8 cellular contexts compared by ENCODE assay signal in genomic region chr1:20493839-20494608, GRCh38. TPM values are rescaled to one million over a fixed set of nuclear protein-coding genes. Genes with fewer than 3 reads are reported as not detected.
A peak's percentile ranks its signal among the peaks of the same experiment; 100 is the strongest.
DNase-seq lines count a peak whose midpoint lies in the region; ATAC-seq and TF ChIP-seq lines count a peak whose summit lies in the region.

No MANE protein-coding gene starts in this region.

- intact Hi-C loops in activated naive CD4-positive, alpha-beta T cell treated with anti-CD3 and anti-CD28 coated beads for 36 hours (cut with micrococcal nuclease): loop anchor here (1.0 to 5.0 kb wide), 7 partner anchors 59 to 577 kb away; no protein-coding TSS in a partner anchor
- intact Hi-C loops in thyroid gland (cut with DNase I): loop anchor here (5.0 to 10.0 kb wide), 3 partner anchors 117 to 569 kb away; partner anchors contain the start of gene PLA2G2E

- no peaks in the 10 kb centered on the region for H3K27me3 Mint-ChIP-seq in activated naive CD4-positive, alpha-beta T cell treated with anti-CD3 and anti-CD28 coated beads for 36 hours (ENCODE audit: low read depth)
- peaks cover 11% of the 10 kb centered on the region for H3K27me3 Mint-ChIP-seq in osteocyte (ENCODE audit: unreplicated experiment)

- H3K9me3 ChIP-seq in SJSA1 (replicated peaks): no peaks in the 10 kb centered on the region
- no peaks in the 10 kb centered on the region for H3K9me3 ChIP-seq in thyroid gland

- H3K27me3 ChIP-seq in SJSA1 (replicated peaks) (no peaks in the 10 kb centered on the region), thyroid gland (no peaks in the 10 kb centered on the region)

- 6 to 8% methylated on average over 13 to 16 of the region's 16 CpGs for WGBS in thyroid gland, 2 donors

- H3K4me1 Mint-ChIP-seq in activated naive CD4-positive, alpha-beta T cell treated with anti-CD3 and anti-CD28 coated beads for 36 hours (ENCODE audit: low read depth): peaks cover 2% of the 10 kb centered on the region
- H3K4me1 Mint-ChIP-seq in osteocyte (ENCODE audit: unreplicated experiment): peaks cover 4% of the 10 kb centered on the region

- H3K36me3 ChIP-seq in SJSA1: peaks cover 19% of the 10 kb centered on the region
- H3K36me3 ChIP-seq in thyroid gland: peaks cover 0 to 9% of the 10 kb centered on the region in 2 donors

- CTCF ChIA-PET in activated naive CD4-positive, alpha-beta T cell treated with anti-CD3 and anti-CD28 coated beads for 36 hours (lab: Charles Lee): interaction anchor here (0.5 to 7.8 kb wide), 23 partner anchors 8 to 604 kb away, joined by 3 to 98 read pairs (median 4); partner anchors contain the start of genes CAMK2N1 and MUL1

- H3K4me3 ChIP-seq in SJSA1 (no peak overlapping the region), thyroid gland (replicated peaks in 1 of 3) (no peak overlapping the region)

- H3K27ac ChIP-seq in SJSA1 (peak overlapping the region; percentile 45), thyroid gland (no peak overlapping the region)

- ATAC-seq in HG02981 (IDR thresholded peaks at IDR 0.05; ENCODE audit: unreplicated experiment): no peak

- DNase-seq in GM03348 (ENCODE audit: low spot score) (peak; percentile 90), NAMALWA (ENCODE audit: low spot score) (peak; percentile 92), SJSA1 (ENCODE audit: low read depth in 1 of 2, low spot score in 2 of 2) (peak; percentile 85 to 93), globus pallidus (ENCODE audit: low spot score) (peak; percentile 82), osteocyte (ENCODE audit: extremely low spot score, unreplicated experiment) (peak; percentile 93), thyroid gland (peak; percentile 80 to 84)
- peak; percentile 91 for DNase-seq in activated naive CD4-positive, alpha-beta T cell treated with anti-CD3 and anti-CD28 coated beads for 36 hours

- H3K9me3 Mint-ChIP-seq in activated naive CD4-positive, alpha-beta T cell treated with anti-CD3 and anti-CD28 coated beads for 36 hours: no peaks in the 10 kb centered on the region
- no peaks in the 10 kb centered on the region for H3K9me3 Mint-ChIP-seq in osteocyte (ENCODE audit: unreplicated experiment)

- TF ChIP-seq POLR2A in thyroid gland (IDR thresholded peaks at IDR 0.05): no peak

- H3K4me1 ChIP-seq in SJSA1 (replicated peaks) (peaks cover 32% of the 10 kb centered on the region), thyroid gland (peaks cover 0 to 13% of the 10 kb centered on the region in 2 donors)

- H3K4me3 Mint-ChIP-seq in activated naive CD4-positive, alpha-beta T cell treated with anti-CD3 and anti-CD28 coated beads for 36 hours: no peak overlapping the region
- no peak overlapping the region for H3K4me3 Mint-ChIP-seq in osteocyte (ENCODE audit: unreplicated experiment)

- no peak overlapping the region for H3K27ac Mint-ChIP-seq in activated naive CD4-positive, alpha-beta T cell treated with anti-CD3 and anti-CD28 coated beads for 36 hours
- H3K27ac Mint-ChIP-seq in osteocyte (ENCODE audit: unreplicated experiment): no peak overlapping the region

- TF ChIP-seq CTCF in osteocyte (IDR thresholded peaks at IDR 0.05): peak; percentile 93
- TF ChIP-seq CTCF in thyroid gland (IDR thresholded peaks at IDR 0.05): peak; percentile 90 to 99 (median 95)

- H3K36me3 Mint-ChIP-seq in activated naive CD4-positive, alpha-beta T cell treated with anti-CD3 and anti-CD28 coated beads for 36 hours (ENCODE audit: low read depth): peaks cover 6% of the 10 kb centered on the region
- H3K36me3 Mint-ChIP-seq in osteocyte (ENCODE audit: unreplicated experiment): peaks cover 8% of the 10 kb centered on the region

RNA-seq across cellular contexts. Expression of gene CAMK2N1, which starts 8.0 kb away (rescaled TPM):
- 33.8 and 37.1 TPM in 2 replicates for total RNA-seq in SJSA1 (2014; rRNA removed; shearing (Covaris generic))
- under 1 TPM; 0.57 to 0.69 TPM for total RNA-seq in activated naive CD4-positive, alpha-beta T cell treated with anti-CD3 and anti-CD28 coated beads for 36 hours
- total RNA-seq in osteocyte: 26.8 and 30.0 TPM in 2 replicates
- 10 to 100 TPM in 1 of 4 donors, 1 to 10 TPM in 3; 3.2 to 12.2 (median 8.1) TPM for total RNA-seq in thyroid gland

RNA-seq across cellular contexts. Expression of gene MUL1, which starts 13.9 kb away (rescaled TPM):
- 25.4 and 42.2 TPM in 2 replicates for total RNA-seq in SJSA1 (2014; rRNA removed; shearing (Covaris generic))
- total RNA-seq in activated naive CD4-positive, alpha-beta T cell treated with anti-CD3 and anti-CD28 coated beads for 36 hours: 10 to 100 TPM; 10.9 to 12.1 TPM
- total RNA-seq in osteocyte: 42.9 and 45.5 TPM in 2 replicates
- total RNA-seq in thyroid gland: 10 to 100 TPM; 30.1 to 42.1 (median 35.0) TPM

RNA-seq across cellular contexts. Expression of gene FAM43B, which starts 58.3 kb away (rescaled TPM):
- not detected in 2 replicates for total RNA-seq in SJSA1 (2014; rRNA removed; shearing (Covaris generic))
- not detected for total RNA-seq in activated naive CD4-positive, alpha-beta T cell treated with anti-CD3 and anti-CD28 coated beads for 36 hours
- total RNA-seq in osteocyte (0.37 and 0.43 TPM in 2 replicates), thyroid gland (1 to 10 TPM in 3 of 4 donors, under 1 TPM in 1; 0.59 to 3.5 (median 2.5) TPM)
